18 cellular contexts compared by ENCODE assay signal in genomic region chr18:34957119-34957863, GRCh38.
DNase-seq lines count a peak whose midpoint lies in the region; ATAC-seq and TF ChIP-seq lines count a peak whose summit lies in the region.
"Had no signal": no experiment of that assay in that cellular context is flagged by ENCODE, and none has a peak within 500 bp of the region (broad histone marks: within the 10 kb centered on the region; RNA-seq: fewer than 3 reads in every experiment).

No MANE protein-coding gene starts in this region.

- peaks cover 2% of the 10 kb centered on the region for H3K9me3 Mint-ChIP-seq in neural progenitor cell
- H3K9me3 Mint-ChIP-seq: HFFc6 had no signal

- H3K9me3 ChIP-seq in neural progenitor cell (ENCODE audit: low read depth), result no peaks in the 10 kb centered on the region
- H3K9me3 ChIP-seq: mucosa of descending colon, tibial artery had no signal

- peaks cover 11% of the 10 kb centered on the region for H3K4me1 ChIP-seq in neural progenitor cell

- TF ChIP-seq CTCF in LNCaP clone FGC (IDR thresholded peaks at IDR 0.05; ENCODE audit: control insufficient read depth, extremely low read depth, insufficient read depth) (0 out of 2 replicates have a peak, but pooled peaks have one; percentile 3), neural progenitor cell (IDR thresholded peaks at IDR 0.05) (peak; percentile 3)

- no peaks in the 10 kb centered on the region for H3K27me3 Mint-ChIP-seq in neural progenitor cell (ENCODE audit: insufficient read depth, low read depth)

- no peaks in the 10 kb centered on the region for H3F3A ChIP-seq in neural progenitor cell (ENCODE audit: low read depth)

- H3K9ac ChIP-seq in neural progenitor cell, result no peak overlapping the region

- H3K36me3 ChIP-seq in neural progenitor cell, result no peaks in the 10 kb centered on the region
- H3K36me3 ChIP-seq: tibial artery, WERI-Rb-1 had no signal

- H3K4me3 Mint-ChIP-seq in neural progenitor cell, result no peak overlapping the region
- H3K4me3 Mint-ChIP-seq: HFFc6 had no signal

- H3K27ac Mint-ChIP-seq in neural progenitor cell, result no peak overlapping the region
- H3K27ac Mint-ChIP-seq: HFFc6 had no signal

- H3K4me2 ChIP-seq in neural progenitor cell, result no peak overlapping the region
- H3K4me2 ChIP-seq: PC-9 had no signal

- no peaks in the 10 kb centered on the region for H3K79me2 ChIP-seq in neural progenitor cell (ENCODE audit: low read depth)

- peaks cover 4% of the 10 kb centered on the region for H3K4me1 Mint-ChIP-seq in neural progenitor cell

- H3K4me3 ChIP-seq in LNCaP clone FGC (ENCODE audit: low read depth, low read length), result no peak overlapping the region
- no peak overlapping the region for H3K4me3 ChIP-seq in neural progenitor cell
- H3K4me3 ChIP-seq: mucosa of descending colon, PC-9, tibial artery had no signal

- peak; percentile 41 for DNase-seq in EH (ENCODE audit: low read depth)
- DNase-seq in LNCaP clone FGC (ENCODE audit: low read depth), result no peak
- DNase-seq in dermis blood vessel endothelial cell, result peak; percentile 4
- no peak for DNase-seq in neural progenitor cell (ENCODE audit: low spot score)
- no peak for DNase-seq in dedifferentiated amniotic fluid mesenchymal stem cell (ENCODE audit: extremely low spot score)
- DNase-seq in activated CD4-positive, alpha-beta T cell treated with anti-CD3 and anti-CD28 coated beads for 1 hour, result no peak
- no peak for DNase-seq in NCI-H2227 (lab: John Stamatoyannopoulos, UW; ENCODE audit: unreplicated experiment)
- DNase-seq: cortex of kidney, mucosa of descending colon, NCI-H2107, NCI-H774, small intestine, tibial artery, WERI-Rb-1 had no signal

- H3K27ac ChIP-seq in neural progenitor cell, result no peak overlapping the region
- H3K27ac ChIP-seq: PC-9, tibial artery, WERI-Rb-1 had no signal

- H4K20me1 ChIP-seq in neural progenitor cell (ENCODE audit: low read depth), result no peaks in the 10 kb centered on the region

- H2AFZ ChIP-seq in neural progenitor cell (replicated peaks), result peak overlapping the region; percentile 40
- H2AFZ ChIP-seq: PC-9 had no signal

- ATAC-seq in GM21526 (IDR thresholded peaks at IDR 0.05; ENCODE audit: low FRiP score, unreplicated experiment), result no peak
- ATAC-seq: esophagus mucosa, mucosa of descending colon had no signal

- no peaks in the 10 kb centered on the region for H3K27me3 ChIP-seq in neural progenitor cell
- H3K27me3 ChIP-seq: tibial artery had no signal

- H3K36me3 Mint-ChIP-seq in neural progenitor cell, result no peaks in the 10 kb centered on the region

Comparison
In these comparisons a context has a peak if more than half of its experiments do, and no peak if none do; other contexts are left out.
1. DNase-seq: peak in EH (single experiment) and dermis blood vessel endothelial cell (single experiment); none in LNCaP clone FGC (single experiment), neural progenitor cell (single experiment), dedifferentiated amniotic fluid mesenchymal stem cell (single experiment), activated CD4-positive, alpha-beta T cell treated with anti-CD3 and anti-CD28 coated beads for 1 hour (single experiment) and NCI-H2227 (single experiment).